7 cellular contexts compared by ENCODE assay signal in the genomic region with DNA sequence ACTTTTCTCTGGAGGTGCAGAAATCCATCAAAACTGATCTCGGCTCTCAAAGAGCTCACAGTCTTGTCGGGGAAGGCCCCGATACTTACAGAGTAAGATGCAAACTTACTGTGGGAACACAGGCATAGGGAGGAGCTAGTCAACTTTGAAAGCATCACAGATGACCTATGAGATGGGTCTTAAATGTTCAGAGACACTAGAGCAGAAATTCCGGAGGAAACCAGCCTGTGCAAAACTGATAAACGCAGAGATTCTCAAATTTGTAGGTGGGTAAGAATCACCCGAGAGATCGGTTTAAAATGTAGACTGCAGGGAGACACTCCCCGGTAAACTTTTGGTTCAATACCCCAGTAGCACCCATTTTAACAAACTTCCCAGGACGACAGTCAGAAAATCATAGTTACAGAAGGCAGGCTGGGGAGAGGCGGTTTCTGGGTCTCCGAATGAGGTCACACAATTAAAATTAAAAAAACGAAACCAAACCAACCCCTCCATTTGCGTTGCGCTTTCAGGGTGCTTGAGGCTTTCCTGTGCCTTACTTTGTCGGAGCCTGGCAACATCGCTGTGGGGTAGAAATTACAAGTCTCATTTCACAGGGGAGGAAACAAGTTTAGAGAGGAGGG. TPM values are rescaled to one million over a fixed set of nuclear protein-coding genes. Genes with fewer than 3 reads are reported as not detected.
DNase-seq lines count a peak whose midpoint lies in the region; ATAC-seq, FAIRE-seq and TF ChIP-seq lines count a peak whose summit lies in the region.

No MANE protein-coding gene starts in this region.

- peaks cover 21% of the 10 kb centered on the region for H3K36me3 ChIP-seq in HUES64 (ENCODE audit: insufficient read depth, low read length)

- H3K9me3 ChIP-seq in HUES64 (ENCODE audit: insufficient read depth, low read depth, low read length): no peaks in the 10 kb centered on the region

- WGBS in HUES64: 15% methylated on average over 15 of the region's 16 CpGs

- H3K27ac Mint-ChIP-seq in WTC11 (peak overlapping the region; percentile 100), natural killer cell (peak overlapping the region; percentile 99 to 100)

- H3K36me3 Mint-ChIP-seq in WTC11: peaks cover 19% of the 10 kb centered on the region
- H3K36me3 Mint-ChIP-seq in natural killer cell: no peaks in the 10 kb centered on the region

- peaks cover 14% of the 10 kb centered on the region; the same call in 1 of the 2 replicates for H3K4me1 ChIP-seq in HUES64 (ENCODE audit: insufficient read depth, low read length)

- no peaks in the 10 kb centered on the region for H3K9me3 Mint-ChIP-seq in WTC11
- no peaks in the 10 kb centered on the region for H3K9me3 Mint-ChIP-seq in natural killer cell

- H3K4me3 Mint-ChIP-seq in WTC11 (peak overlapping the region; percentile 97), natural killer cell (peak overlapping the region; percentile 98)

- H3K9ac ChIP-seq in HUES64 (ENCODE audit: low read depth, low read length): peak overlapping the region; percentile 89

- CTCF ChIA-PET in WTC11 (lab: Charles Lee): interaction anchor here (1.0 to 3.0 kb wide), 17 partner anchors 11 to 146 kb away, joined by 3 to 27 read pairs (median 5); partner anchors contain the start of gene TRAPPC3

- H3K4me1 Mint-ChIP-seq in WTC11 (peaks cover 16% of the 10 kb centered on the region), natural killer cell (peaks cover 38 to 44% of the 10 kb centered on the region in 2 donors)

- ATAC-seq in GM21423 (IDR thresholded peaks at IDR 0.05; ENCODE audit: unreplicated experiment) (peak; percentile 23), WTC11 (no peak; the same call in 1 of the 2 replicates), natural killer cell (peak; percentile 30 to 53 (median 43))

- FAIRE-seq in urothelium cell line (lab: Jason Lieb, UNC): no peak

- peak; percentile 36 for DNase-seq in GF-D8 (lab: John Stamatoyannopoulos, UW)
- no peak for DNase-seq in WTC11 (ENCODE audit: low spot score)
- no peak for DNase-seq in epithelial cell of prostate (ENCODE audit: low read depth, low spot score)
- DNase-seq in natural killer cell: no peak
- DNase-seq in urothelium cell line (ENCODE audit: low spot score): peak; percentile 29

- POLR2A ChIA-PET in WTC11 (lab: Charles Lee): interaction anchor here (0.7 to 1.9 kb wide), 8 partner anchors 12 to 99 kb away, joined by 3 to 8 read pairs (median 4); partner anchors contain the start of gene TRAPPC3

- TF ChIP-seq CTCF in WTC11 (IDR thresholded peaks at IDR 0.05) (no peak), natural killer cell (IDR thresholded peaks at IDR 0.05) (no peak)

- H3K27ac ChIP-seq in HUES64 (ENCODE audit: low read depth, low read length): peak overlapping the region; percentile 95
- peak overlapping the region; percentile 92 for H3K27ac ChIP-seq in epithelial cell of prostate

- peak overlapping the region; percentile 80 for H3K4me3 ChIP-seq in HUES64 (ENCODE audit: low read length)

- H3K27me3 Mint-ChIP-seq in WTC11 (ENCODE audit: low read depth) (no peaks in the 10 kb centered on the region), natural killer cell (ENCODE audit: low read depth in 2 of 2) (no peaks in the 10 kb centered on the region)

- no peaks in the 10 kb centered on the region for H3K27me3 ChIP-seq in HUES64 (ENCODE audit: insufficient read depth, low read length)

- intact Hi-C loops in natural killer cell (cut with micrococcal nuclease): loop anchor here (5.0 to 10.0 kb wide), 3 partner anchors 36 to 164 kb away; partner anchors contain the start of gene STK40

TF ChIP-seq in WTC11, 78 proteins besides CTCF, POLR2A, EP300 and RAD21 (continues in another document):
- TF ChIP-seq TCF7 (CRISPR knock-in tag; IDR thresholded peaks at IDR 0.05; ENCODE audit: low read depth) (no peak), KAT7 (CRISPR knock-in tag; IDR thresholded peaks at IDR 0.05; ENCODE audit: borderline replicate concordance) (no peak), SOX15 (CRISPR knock-in tag; IDR thresholded peaks at IDR 0.05) (no peak), GTF2I (CRISPR knock-in tag; conservative IDR thresholded peaks at IDR 0.05) (no peak), PRRX2 (CRISPR knock-in tag; IDR thresholded peaks at IDR 0.05) (no peak), ZNF423 (CRISPR knock-in tag; IDR thresholded peaks at IDR 0.05) (no peak), ETV6 (CRISPR knock-in tag; IDR thresholded peaks at IDR 0.05) (no peak), ZSCAN18 (CRISPR knock-in tag; IDR thresholded peaks at IDR 0.05) (no peak), FOXP4 (CRISPR knock-in tag; IDR thresholded peaks at IDR 0.05) (no peak), ZNF532 (CRISPR knock-in tag; IDR thresholded peaks at IDR 0.05; ENCODE audit: borderline replicate concordance) (no peak)
- TF ChIP-seq, protein P1, sequence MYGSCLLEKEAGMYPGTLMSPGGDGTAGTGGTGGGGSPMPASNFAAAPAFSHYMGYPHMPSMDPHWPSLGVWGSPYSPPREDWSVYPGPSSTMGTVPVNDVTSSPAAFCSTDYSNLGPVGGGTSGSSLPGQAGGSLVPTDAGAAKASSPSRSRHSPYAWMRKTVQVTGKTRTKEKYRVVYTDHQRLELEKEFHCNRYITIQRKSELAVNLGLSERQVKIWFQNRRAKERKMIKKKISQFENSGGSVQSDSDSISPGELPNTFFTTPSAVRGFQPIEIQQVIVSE (CRISPR knock-in tag; IDR thresholded peaks at IDR 0.05; ENCODE audit: borderline replicate concordance): no peak

RNA-seq across cellular contexts. Expression of gene THRAP3, which starts 0.8 kb away (rescaled TPM):
- 109 TPM for polyA plus RNA-seq in HUES64 (2013, experiment 1 of 2)
- 109 TPM for polyA plus RNA-seq in HUES64 (2013, experiment 2 of 2)
- total RNA-seq in WTC11 (2021) (150 to 160 TPM (median 153 TPM) in 3 replicates), natural killer cell (100 to 1,000 TPM in 1 of 3 donors, 10 to 100 TPM in 2; 88.6 to 110 (median 97.4) TPM)

Comparison
In these comparisons a context has a peak if more than half of its experiments do, and no peak if none do; other contexts are left out.
1. DNase-seq: peak in GF-D8 (single experiment) and urothelium cell line (single experiment); none in WTC11 (single experiment), epithelial cell of prostate (single experiment) and natural killer cell (single experiment).